In genomic region chr6:42879372-42880239, GRCh38 we compare ENCODE assay signal across 8 cellular contexts. TPM values are rescaled to one million over a fixed set of nuclear protein-coding genes. Genes with fewer than 3 reads are reported as not detected.
A peak's percentile ranks its signal among the peaks of the same experiment; 100 is the strongest.
DNase-seq lines count a peak whose midpoint lies in the region; ATAC-seq and TF ChIP-seq lines count a peak whose summit lies in the region.

Gene RPL7L1, plus strand, starts transcription at chr6:42879616. Its CDS starts 295 bp downstream, at chr6:42879911.

- ATAC-seq in GM19395 (IDR thresholded peaks at IDR 0.05; ENCODE audit: unreplicated experiment), result peak; percentile 89
- peak; percentile 64 for ATAC-seq in HG03558 (IDR thresholded peaks at IDR 0.05; ENCODE audit: extremely low read depth, unreplicated experiment)
- ATAC-seq in right lobe of liver, result peak; percentile 90 to 95 (median 95)

- DNase-seq in CD1c-positive myeloid dendritic cell (ENCODE audit: extremely low spot score) (peak; percentile 88), NCI-H748 (lab: John Stamatoyannopoulos, UW; ENCODE audit: unreplicated experiment) (peak; percentile 93), dermis microvascular lymphatic vessel endothelial cell (ENCODE audit: low read depth in 2 of 2) (peak; percentile 85 to 90), right lobe of liver (peak; percentile 84 to 89 (median 88))
- peak; percentile 75 to 79 for DNase-seq in activated CD4-positive, alpha-beta T cell treated with anti-CD3 and anti-CD28 coated beads, Interleukin-2, amount 50 U/mL, for 4 hours
- DNase-seq in stimulated activated CD4-positive, alpha-beta T cell treated with anti-CD3 and anti-CD28 coated beads, Interleukin-4, amount 100 ng/mL, for 4 hours, result peak; percentile 70 to 85

- no peaks in the 10 kb centered on the region for H3K9me3 ChIP-seq in right lobe of liver

- intact Hi-C loops in right lobe of liver (cut with DNase I), result loop anchor here (10.0 kb wide), 2 partner anchors 135 to 215 kb away; partner anchors contain the start of gene TBCC (in 1 of the 2)

- H3K36me3 ChIP-seq in right lobe of liver, result peaks cover 5 to 29% (median 20%) of the 10 kb centered on the region in 4 donors

- peak in 1 of 4 donors; percentile 5 for TF ChIP-seq CTCF in right lobe of liver (IDR thresholded peaks at IDR 0.05)

- peak within 1 kb of the TSS; percentile 86 to 92 (median 92) for H3K27ac ChIP-seq in right lobe of liver

- WGBS in right lobe of liver (ENCODE audit: insufficient coverage, low coverage, low lambda C conversion rate, missing lambda C conversion rate), result under 1% methylated on average over 32 of the region's 41 CpGs

- peaks cover 0 to 15% (median 8%) of the 10 kb centered on the region in 4 donors for H3K4me1 ChIP-seq in right lobe of liver

- TF ChIP-seq POLR2A in right lobe of liver (IDR thresholded peaks at IDR 0.05), result peak; percentile 66

- H3K4me3 ChIP-seq in right lobe of liver, result peak within 1 kb of the TSS; percentile 77 to 95 (median 78)

- no peaks in the 10 kb centered on the region for H3K27me3 ChIP-seq in right lobe of liver

RNA-seq across cellular contexts. Expression of gene RPL7L1, which starts in this region (rescaled TPM):
- total RNA-seq in dermis microvascular lymphatic vessel endothelial cell (85.9 and 86.1 TPM in 2 replicates), right lobe of liver (100 to 1,000 TPM in 1 of 6 experiments, 10 to 100 TPM in 5; 36.6 to 114 (median 44.2) TPM)

Comparison
In these comparisons a context has a peak if more than half of its experiments do, and no peak if none do; other contexts are left out.
1. Peak in every context shown above with its lines: DNase-seq, ATAC-seq, H3K4me3 ChIP-seq and H3K27ac ChIP-seq.